ENCODE assay signal across 1 cellular context in the genomic region with DNA sequence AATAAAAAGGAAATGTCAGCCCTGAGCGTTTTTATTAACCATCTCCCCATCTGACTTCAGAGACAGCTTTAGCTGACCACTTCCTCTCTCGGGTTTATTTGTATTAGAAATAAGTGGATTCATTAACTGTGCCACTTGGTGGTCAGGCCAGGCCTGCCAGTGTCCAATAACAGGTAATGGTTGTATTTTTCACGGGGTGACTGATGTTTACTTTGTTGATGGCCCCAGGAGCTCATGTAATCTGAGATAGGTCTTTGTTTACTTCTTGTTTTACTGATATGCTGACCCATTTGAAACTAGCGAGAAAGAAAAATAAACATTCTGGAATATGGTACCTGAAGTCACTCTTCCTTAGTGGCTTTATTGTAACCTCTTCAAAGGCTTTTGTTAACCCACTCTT.
TF ChIP-seq lines count a peak whose summit lies in the region.

No MANE protein-coding gene starts in this region.

TF ChIP-seq in HepG2, 621 proteins besides CTCF, POLR2A, EP300 and RAD21 (continued from another document):
- TF ChIP-seq, protein P1, sequence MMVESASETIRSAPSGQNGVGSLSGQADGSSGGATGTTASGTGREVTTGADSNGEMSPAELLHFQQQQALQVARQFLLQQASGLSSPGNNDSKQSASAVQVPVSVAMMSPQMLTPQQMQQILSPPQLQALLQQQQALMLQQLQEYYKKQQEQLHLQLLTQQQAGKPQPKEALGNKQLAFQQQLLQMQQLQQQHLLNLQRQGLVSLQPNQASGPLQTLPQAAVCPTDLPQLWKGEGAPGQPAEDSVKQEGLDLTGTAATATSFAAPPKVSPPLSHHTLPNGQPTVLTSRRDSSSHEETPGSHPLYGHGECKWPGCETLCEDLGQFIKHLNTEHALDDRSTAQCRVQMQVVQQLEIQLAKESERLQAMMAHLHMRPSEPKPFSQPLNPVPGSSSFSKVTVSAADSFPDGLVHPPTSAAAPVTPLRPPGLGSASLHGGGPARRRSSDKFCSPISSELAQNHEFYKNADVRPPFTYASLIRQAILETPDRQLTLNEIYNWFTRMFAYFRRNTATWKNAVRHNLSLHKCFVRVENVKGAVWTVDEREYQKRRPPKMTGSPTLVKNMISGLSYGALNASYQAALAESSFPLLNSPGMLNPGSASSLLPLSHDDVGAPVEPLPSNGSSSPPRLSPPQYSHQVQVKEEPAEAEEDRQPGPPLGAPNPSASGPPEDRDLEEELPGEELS (CRISPR knock-in tag; IDR thresholded peaks at IDR 0.05): 0 out of 2 replicates have a peak, but pooled peaks have one; percentile 15
- 0 out of 2 replicates have a peak, but pooled peaks have one; percentile 7 for TF ChIP-seq TCF7 (IDR thresholded peaks at IDR 0.05; ENCODE audit: low read depth)
- TF ChIP-seq FOXA1 (IDR thresholded peaks at IDR 0.05): no peak
- peak; percentile 51 for TF ChIP-seq FOXA1 (CRISPR knock-in tag; IDR thresholded peaks at IDR 0.05)
- no peak for TF ChIP-seq MTF1 (CRISPR knock-in tag; IDR thresholded peaks at IDR 0.05)
- no peak for TF ChIP-seq RBFOX2 (IDR thresholded peaks at IDR 0.05; ENCODE audit: low read depth, low read length)
- peak; percentile 44; the same call in 1 of the 2 replicates for TF ChIP-seq FOXA3 (CRISPR knock-in tag; IDR thresholded peaks at IDR 0.05)
- no peak for TF ChIP-seq ATF7 (IDR thresholded peaks at IDR 0.05)
- TF ChIP-seq ATF7 (CRISPR knock-in tag; IDR thresholded peaks at IDR 0.05): no peak
- TF ChIP-seq, protein P2, sequence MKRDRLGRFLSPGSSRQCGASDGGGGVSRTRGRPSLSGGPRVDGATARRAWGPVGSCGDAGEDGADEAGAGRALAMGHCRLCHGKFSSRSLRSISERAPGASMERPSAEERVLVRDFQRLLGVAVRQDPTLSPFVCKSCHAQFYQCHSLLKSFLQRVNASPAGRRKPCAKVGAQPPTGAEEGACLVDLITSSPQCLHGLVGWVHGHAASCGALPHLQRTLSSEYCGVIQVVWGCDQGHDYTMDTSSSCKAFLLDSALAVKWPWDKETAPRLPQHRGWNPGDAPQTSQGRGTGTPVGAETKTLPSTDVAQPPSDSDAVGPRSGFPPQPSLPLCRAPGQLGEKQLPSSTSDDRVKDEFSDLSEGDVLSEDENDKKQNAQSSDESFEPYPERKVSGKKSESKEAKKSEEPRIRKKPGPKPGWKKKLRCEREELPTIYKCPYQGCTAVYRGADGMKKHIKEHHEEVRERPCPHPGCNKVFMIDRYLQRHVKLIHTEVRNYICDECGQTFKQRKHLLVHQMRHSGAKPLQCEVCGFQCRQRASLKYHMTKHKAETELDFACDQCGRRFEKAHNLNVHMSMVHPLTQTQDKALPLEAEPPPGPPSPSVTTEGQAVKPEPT (CRISPR knock-in tag; IDR thresholded peaks at IDR 0.05; ENCODE audit: low read depth): no peak
